In genomic region chr2:234495801-234496441, GRCh38 we compare ENCODE assay signal across 8 cellular contexts. TPM values are rescaled to one million over a fixed set of nuclear protein-coding genes. Genes with fewer than 3 reads are reported as not detected.
A peak's percentile ranks its signal among the peaks of the same experiment; 100 is the strongest.
DNase-seq lines count a peak whose midpoint lies in the region; ATAC-seq and TF ChIP-seq lines count a peak whose summit lies in the region.

No MANE protein-coding gene starts in this region.

- H3K36me3 Mint-ChIP-seq in memory B cell (peaks cover 8% of the 10 kb centered on the region), type B pancreatic cell (peaks cover 28% of the 10 kb centered on the region)

- peaks cover 8% of the 10 kb centered on the region for H3K4me1 ChIP-seq in RWPE2 (ENCODE audit: insufficient read depth, poor library complexity, severe bottlenecking)

- H3K9me3 ChIP-seq in RWPE2 (ENCODE audit: severe bottlenecking) = no peaks in the 10 kb centered on the region

- H3K9me3 Mint-ChIP-seq in memory B cell (no peaks in the 10 kb centered on the region), type B pancreatic cell (no peaks in the 10 kb centered on the region)

- no peaks in the 10 kb centered on the region for H3K27me3 ChIP-seq in RWPE2 (ENCODE audit: insufficient read depth, poor library complexity, severe bottlenecking)

- H3K36me3 ChIP-seq in RWPE2 (ENCODE audit: low read depth) = peaks cover 41% of the 10 kb centered on the region

- no peaks in the 10 kb centered on the region for H3K27me3 Mint-ChIP-seq in memory B cell
- peaks cover 12% of the 10 kb centered on the region for H3K27me3 Mint-ChIP-seq in type B pancreatic cell

- no peak for TF ChIP-seq CTCF in AG10803 (conservative IDR thresholded peaks at IDR 0.05; ENCODE audit: low read length)
- TF ChIP-seq CTCF in RWPE2 (IDR thresholded peaks at IDR 0.05; ENCODE audit: poor library complexity, severe bottlenecking) = no peak
- no peak for TF ChIP-seq CTCF in choroid plexus epithelial cell (conservative IDR thresholded peaks at IDR 0.05; ENCODE audit: low read depth, low read length)
- TF ChIP-seq CTCF in type B pancreatic cell (conservative IDR thresholded peaks at IDR 0.05) = no peak

- H3K4me3 ChIP-seq in AG10803 (ENCODE audit: low read length) (peak overlapping the region; percentile 97), RWPE2 (ENCODE audit: severe bottlenecking) (peak overlapping the region; percentile 99), choroid plexus epithelial cell (ENCODE audit: low read depth, low read length) (peak overlapping the region; percentile 79)

- H3K4me1 Mint-ChIP-seq in memory B cell (peaks cover 30% of the 10 kb centered on the region), type B pancreatic cell (ENCODE audit: unreplicated experiment) (peaks cover 22% of the 10 kb centered on the region)

- H3K4me3 Mint-ChIP-seq in memory B cell = peak overlapping the region; percentile 95
- peak overlapping the region; percentile 98 for H3K4me3 Mint-ChIP-seq in type B pancreatic cell

- H3K27ac ChIP-seq in RWPE2 (ENCODE audit: poor library complexity, severe bottlenecking) = peak overlapping the region; percentile 80

- H3K27ac Mint-ChIP-seq in memory B cell = peak overlapping the region; percentile 84
- peak overlapping the region; percentile 89 for H3K27ac Mint-ChIP-seq in type B pancreatic cell

- ATAC-seq in GM21381 (IDR thresholded peaks at IDR 0.05; ENCODE audit: unreplicated experiment) (peak; percentile 5), RWPE2 (ENCODE audit: low read depth) (peak; percentile 4; the same call in 1 of the 3 replicates), memory B cell (ENCODE audit: low read depth) (no peak)

- peak; percentile 30 for DNase-seq in AG10803 (ENCODE audit: low read depth)
- DNase-seq in RWPE2 (ENCODE audit: low spot score) = no peak
- DNase-seq in choroid plexus epithelial cell (ENCODE audit: low read depth) = peak; percentile 28
- peak in 1 of 2 donors; percentile 30 for DNase-seq in memory B cell (ENCODE audit: low spot score in 2 of 2)
- DNase-seq in type B pancreatic cell (ENCODE audit: extremely low spot score, unreplicated experiment) = no peak
- no peak for DNase-seq in GF-D8 (lab: John Stamatoyannopoulos, UW)
- DNase-seq in NCI-H1436 (lab: John Stamatoyannopoulos, UW) = no peak

RNA-seq across cellular contexts. Expression of gene ARL4C, which starts 1.0 kb away (rescaled TPM):
- total RNA-seq in type B pancreatic cell (ENCODE audit: low replicate concordance) = 72.1 and 122 TPM in 2 replicates

Comparison
In these comparisons a context has a peak if more than half of its experiments do, and no peak if none do; other contexts are left out.
1. DNase-seq: peak in AG10803 (single experiment) and choroid plexus epithelial cell (single experiment); none in RWPE2 (single experiment), type B pancreatic cell (single experiment), GF-D8 (single experiment) and NCI-H1436 (single experiment).
2. Peak in every context shown above with its lines, with median percentiles within 50 percentile points of each other: H3K4me3 ChIP-seq.